12 cellular contexts compared by ENCODE assay signal in the genomic region with DNA sequence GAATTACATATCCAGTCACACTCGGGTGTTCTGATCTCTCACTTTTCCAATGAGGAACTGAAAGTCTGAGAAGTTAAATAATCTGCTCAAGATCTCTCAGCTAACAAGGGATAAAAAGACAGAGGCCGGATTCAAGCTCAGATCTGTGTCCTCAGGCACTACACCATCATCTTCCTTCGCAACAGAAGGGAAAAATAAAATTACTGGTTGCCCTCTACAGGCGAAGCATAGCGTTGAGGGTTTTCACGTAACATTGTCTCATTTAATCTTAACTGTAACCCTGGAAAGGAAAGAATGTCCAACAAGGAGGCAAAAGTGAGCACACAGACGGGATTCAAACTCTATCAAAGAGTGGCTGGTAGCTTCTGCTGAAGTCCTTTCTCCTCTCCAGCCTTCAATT.
DNase-seq lines count a peak whose midpoint lies in the region; ATAC-seq lines count a peak whose summit lies in the region.
"Had no signal": no experiment of that assay in that cellular context is flagged by ENCODE, and none has a peak within 500 bp of the region (broad histone marks: within the 10 kb centered on the region; RNA-seq: fewer than 3 reads in every experiment).

No MANE protein-coding gene starts in this region.

- ATAC-seq in stimulated activated naive CD8-positive, alpha-beta T cell treated with anti-CD3 and anti-CD28 coated beads, Interleukin-15, amount 100 ng/mL, for 72 hours, result no peak

- no peaks in the 10 kb centered on the region for H3K9me3 Mint-ChIP-seq in activated T-helper 2 cell treated with anti-CD3 and anti-CD28 coated beads, Interferon-gamma antibody, Interleukin-2, Interleukin-4, amounts not matched to agents 10 μg/mL and 5 μg/mL and 100 μg/mL, durations not matched to agents 14 hours and 24 hours and 36 hours
- H3K9me3 Mint-ChIP-seq in stimulated activated naive CD8-positive, alpha-beta T cell treated with anti-CD3 and anti-CD28 coated beads, Interleukin-15, amount 100 ng/mL, for 72 hours, result no peaks in the 10 kb centered on the region

- peaks cover 2% of the 10 kb centered on the region for H3K27me3 Mint-ChIP-seq in activated T-helper 2 cell treated with anti-CD3 and anti-CD28 coated beads, Interferon-gamma antibody, Interleukin-2, Interleukin-4, amounts not matched to agents 10 μg/mL and 5 μg/mL and 100 μg/mL, durations not matched to agents 14 hours and 24 hours and 36 hours (ENCODE audit: low read depth)
- peaks cover 43% of the 10 kb centered on the region for H3K27me3 Mint-ChIP-seq in stimulated activated naive CD8-positive, alpha-beta T cell treated with anti-CD3 and anti-CD28 coated beads, Interleukin-15, amount 100 ng/mL, for 72 hours

- no peak overlapping the region for H3K27ac Mint-ChIP-seq in activated T-helper 2 cell treated with anti-CD3 and anti-CD28 coated beads, Interferon-gamma antibody, Interleukin-2, Interleukin-4, amounts not matched to agents 10 μg/mL and 5 μg/mL and 100 μg/mL, durations not matched to agents 14 hours and 24 hours and 36 hours
- no peak overlapping the region for H3K27ac Mint-ChIP-seq in stimulated activated naive CD8-positive, alpha-beta T cell treated with anti-CD3 and anti-CD28 coated beads, Interleukin-15, amount 100 ng/mL, for 72 hours

- DNase-seq in AG08396 (ENCODE audit: low spot score) (peak; percentile 20), HCEC 1CT (peak; percentile 18), RPMI8226 (peak; percentile 18), foreskin melanocyte (peak; percentile 55), NCI-H2196 (lab: John Stamatoyannopoulos, UW; ENCODE audit: unreplicated experiment) (no peak)
- no peak for DNase-seq in activated T-helper 2 cell treated with anti-CD3 and anti-CD28 coated beads, Interferon-gamma antibody, Interleukin-2, Interleukin-4, amounts not matched to agents 10 μg/mL and 5 μg/mL and 100 μg/mL, durations not matched to agents 14 hours and 24 hours and 36 hours (ENCODE audit: low spot score)
- DNase-seq in stimulated activated naive CD8-positive, alpha-beta T cell treated with anti-CD3 and anti-CD28 coated beads, Interleukin-15, amount 100 ng/mL, for 72 hours, result no peak
- DNase-seq in activated CD4-positive, alpha-beta T cell treated with anti-CD3 and anti-CD28 coated beads for 48 hours, result no peak
- DNase-seq: activated CD4-positive, alpha-beta T cell treated with anti-CD3 and anti-CD28 coated beads for 4 hours; effector CD4-positive, alpha-beta T cell; naive B cell; NCI-H1105 treated with DMSO at 0.1 percent for 48 hours had no signal

- intact Hi-C loops in activated T-helper 2 cell treated with anti-CD3 and anti-CD28 coated beads, Interferon-gamma antibody, Interleukin-2, Interleukin-4, amounts not matched to agents 10 μg/mL and 5 μg/mL and 100 μg/mL, durations not matched to agents 14 hours and 24 hours and 36 hours (cut with micrococcal nuclease), result loop anchor here (5.0 kb wide), 1 partner anchor 350 kb away; no protein-coding TSS in a partner anchor

- no peak overlapping the region for H3K4me3 Mint-ChIP-seq in activated T-helper 2 cell treated with anti-CD3 and anti-CD28 coated beads, Interferon-gamma antibody, Interleukin-2, Interleukin-4, amounts not matched to agents 10 μg/mL and 5 μg/mL and 100 μg/mL, durations not matched to agents 14 hours and 24 hours and 36 hours (ENCODE audit: low read depth)
- no peak overlapping the region for H3K4me3 Mint-ChIP-seq in stimulated activated naive CD8-positive, alpha-beta T cell treated with anti-CD3 and anti-CD28 coated beads, Interleukin-15, amount 100 ng/mL, for 72 hours
- H3K4me3 Mint-ChIP-seq: naive B cell had no signal

- H3K36me3 Mint-ChIP-seq in activated T-helper 2 cell treated with anti-CD3 and anti-CD28 coated beads, Interferon-gamma antibody, Interleukin-2, Interleukin-4, amounts not matched to agents 10 μg/mL and 5 μg/mL and 100 μg/mL, durations not matched to agents 14 hours and 24 hours and 36 hours (ENCODE audit: low read depth), result no peaks in the 10 kb centered on the region
- H3K36me3 Mint-ChIP-seq: naive B cell had no signal

- no peaks in the 10 kb centered on the region for H3K4me1 Mint-ChIP-seq in activated T-helper 2 cell treated with anti-CD3 and anti-CD28 coated beads, Interferon-gamma antibody, Interleukin-2, Interleukin-4, amounts not matched to agents 10 μg/mL and 5 μg/mL and 100 μg/mL, durations not matched to agents 14 hours and 24 hours and 36 hours (ENCODE audit: low read depth)
- no peaks in the 10 kb centered on the region for H3K4me1 Mint-ChIP-seq in stimulated activated naive CD8-positive, alpha-beta T cell treated with anti-CD3 and anti-CD28 coated beads, Interleukin-15, amount 100 ng/mL, for 72 hours
- H3K4me1 Mint-ChIP-seq: naive B cell had no signal

Comparison
In these comparisons a context has a peak if more than half of its experiments do, and no peak if none do; other contexts are left out.
1. DNase-seq: peak in AG08396 (single experiment), HCEC 1CT (single experiment), RPMI8226 (single experiment) and foreskin melanocyte (single experiment); none in NCI-H2196 (single experiment), activated T-helper 2 cell treated with anti-CD3 and anti-CD28 coated beads, Interferon-gamma antibody, Interleukin-2, Interleukin-4, amounts not matched to agents 10 μg/mL and 5 μg/mL and 100 μg/mL, durations not matched to agents 14 hours and 24 hours and 36 hours (single experiment), stimulated activated naive CD8-positive, alpha-beta T cell treated with anti-CD3 and anti-CD28 coated beads, Interleukin-15, amount 100 ng/mL, for 72 hours (0 of 2) and activated CD4-positive, alpha-beta T cell treated with anti-CD3 and anti-CD28 coated beads for 48 hours (single experiment).